ENCODE assay signal across 1 cellular context in the genomic region with DNA sequence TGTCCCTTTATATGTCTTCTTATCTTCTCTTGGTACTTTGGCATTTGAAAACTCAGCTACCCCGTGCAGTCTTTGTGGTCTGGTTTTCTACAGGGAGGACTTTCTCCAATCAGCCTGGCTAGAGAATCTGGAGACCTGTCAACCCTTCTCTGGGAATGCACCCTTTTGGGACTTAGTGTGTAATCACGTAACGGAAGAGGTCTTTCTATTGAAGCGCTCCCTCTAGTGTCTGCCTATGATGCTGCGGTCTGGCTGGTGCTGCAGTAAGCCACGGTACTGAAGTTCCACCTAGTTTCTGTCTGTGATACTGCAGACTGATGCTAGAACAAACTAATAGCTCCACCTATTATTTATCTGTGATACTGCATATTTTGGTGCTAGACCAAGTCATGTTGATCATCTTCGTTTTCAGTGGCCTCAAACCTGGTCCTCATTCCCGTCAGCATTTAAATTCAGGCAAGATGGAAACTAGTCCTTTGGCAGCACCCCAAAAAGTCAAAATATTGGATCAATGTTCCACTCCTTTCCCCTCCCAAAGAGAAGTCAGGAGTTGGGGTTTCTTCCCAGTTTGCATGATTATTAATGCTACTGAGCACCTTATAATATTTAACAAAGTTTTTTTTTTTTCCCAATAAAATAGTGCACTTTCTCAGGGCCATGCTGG.
TF ChIP-seq lines count a peak whose summit lies in the region.

No MANE protein-coding gene starts in this region.

TF ChIP-seq in HCT116, 20 proteins besides CTCF, POLR2A, EP300 and RAD21:
- TF ChIP-seq REST (IDR thresholded peaks at IDR 0.05; ENCODE audit: low read depth) (no peak), CBX3 (IDR thresholded peaks at IDR 0.05; ENCODE audit: low read depth) (peak; percentile 85), TCF7L2 (IDR thresholded peaks at IDR 0.05; ENCODE audit: borderline replicate concordance, extremely low read depth, insufficient read depth, insufficient read length) (peak; percentile 52), EZH2 (IDR thresholded peaks at IDR 0.05) (no peak), FOSL1 (IDR thresholded peaks at IDR 0.05; ENCODE audit: low read depth) (0 out of 2 replicates have a peak, but pooled peaks have one; percentile 16), SP1 (IDR thresholded peaks at IDR 0.05; ENCODE audit: low read depth) (peak; percentile 30; the same call in 1 of the 2 replicates), SRF (IDR thresholded peaks at IDR 0.05; ENCODE audit: low read depth) (peak; percentile 58; the same call in 1 of the 2 replicates), JUND (IDR thresholded peaks at IDR 0.05) (peak; percentile 12; the same call in 1 of the 2 replicates)
- TF ChIP-seq, protein P1, sequence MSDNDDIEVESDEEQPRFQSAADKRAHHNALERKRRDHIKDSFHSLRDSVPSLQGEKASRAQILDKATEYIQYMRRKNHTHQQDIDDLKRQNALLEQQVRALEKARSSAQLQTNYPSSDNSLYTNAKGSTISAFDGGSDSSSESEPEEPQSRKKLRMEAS (IDR thresholded peaks at IDR 0.05), result peak; percentile 60
TF ChIP-seq in HCT116: peak in this region for 7.
